Comparison of ENCODE assay signal across 8 cellular contexts in genomic region chr6:155314773-155315515, GRCh38. TPM values are rescaled to one million over a fixed set of nuclear protein-coding genes. Genes with fewer than 3 reads are reported as not detected.
DNase-seq lines count a peak whose midpoint lies in the region; ATAC-seq and TF ChIP-seq lines count a peak whose summit lies in the region.

No MANE protein-coding gene starts in this region.

- TF ChIP-seq CTCF in CD4-positive, alpha-beta T cell (IDR thresholded peaks at IDR 0.05): no peak
- no peak for TF ChIP-seq CTCF in epithelial cell of proximal tubule (conservative IDR thresholded peaks at IDR 0.05; ENCODE audit: low read depth, low read length)

- CTCF ChIA-PET in CD4-positive, alpha-beta T cell (lab: Charles Lee): interaction anchor here (0.6 to 3.0 kb wide), 5 partner anchors 13 to 1405 kb away, joined by 3 to 9 read pairs (median 4); no protein-coding TSS in a partner anchor
- CTCF ChIA-PET in naive thymus-derived CD4-positive, alpha-beta T cell (lab: Charles Lee): interaction anchor here (0.6 to 2.0 kb wide), 3 partner anchors 13 to 1217 kb away, joined by 3 to 12 read pairs (median 4); no protein-coding TSS in a partner anchor

- H3K4me3 ChIP-seq in epithelial cell of proximal tubule (ENCODE audit: low read depth, low read length) (peak overlapping the region; percentile 83), thymus (ENCODE audit: low read length) (peak overlapping the region; percentile 86)
- H3K4me3 ChIP-seq in naive thymus-derived CD4-positive, alpha-beta T cell (ENCODE audit: low read length): peak overlapping the region; percentile 86

- POLR2A ChIA-PET in CD4-positive, alpha-beta T cell (lab: Charles Lee): interaction anchor here (0.7 to 3.5 kb wide), 13 partner anchors 10 to 1462 kb away, joined by 3 to 18 read pairs (median 4); partner anchors contain the start of gene ARID1B
- POLR2A ChIA-PET in naive thymus-derived CD4-positive, alpha-beta T cell (lab: Charles Lee): interaction anchor here (0.6 to 1.9 kb wide), 13 partner anchors 10 to 1515 kb away, joined by 3 to 11 read pairs (median 3); no protein-coding TSS in a partner anchor

- peaks cover 0 to 10% (median 0%) of the 10 kb centered on the region in 3 experiments for H3K36me3 ChIP-seq in naive thymus-derived CD4-positive, alpha-beta T cell (ENCODE audit: control insufficient read depth in 2 of 3, insufficient read depth in 3 of 3, low read length in 3 of 3)
- H3K36me3 ChIP-seq in thymus (ENCODE audit: control insufficient read depth, insufficient read depth): no peaks in the 10 kb centered on the region

- H3K36me3 Mint-ChIP-seq in CD4-positive, alpha-beta T cell (ENCODE audit: low read depth): peaks cover 18% of the 10 kb centered on the region
- H3K36me3 Mint-ChIP-seq in naive thymus-derived CD4-positive, alpha-beta T cell: peaks cover 0 to 10% (median 0%) of the 10 kb centered on the region in 5 donors

- H3K4me1 Mint-ChIP-seq in CD4-positive, alpha-beta T cell (ENCODE audit: low read depth): peaks cover 45% of the 10 kb centered on the region
- H3K4me1 Mint-ChIP-seq in naive thymus-derived CD4-positive, alpha-beta T cell: peaks cover 12 to 44% (median 40%) of the 10 kb centered on the region in 7 donors

- peak; percentile 13 for ATAC-seq in CD4-positive, alpha-beta T cell (ENCODE audit: poor library complexity)
- ATAC-seq in GM19324 (IDR thresholded peaks at IDR 0.05; ENCODE audit: low FRiP score, unreplicated experiment): peak; percentile 46
- peak; percentile 64 for ATAC-seq in HG03354 (IDR thresholded peaks at IDR 0.05; ENCODE audit: poor library complexity, severe bottlenecking, unreplicated experiment)
- ATAC-seq in naive thymus-derived CD4-positive, alpha-beta T cell: peak; percentile 48

- 8% methylated on average over 20 of the region's 20 CpGs for WGBS in thymus

- no peaks in the 10 kb centered on the region for H3K27me3 ChIP-seq in CD4-positive, alpha-beta T cell (ENCODE audit: control insufficient read depth, insufficient read depth, low read length)
- H3K27me3 ChIP-seq in naive thymus-derived CD4-positive, alpha-beta T cell (ENCODE audit: control insufficient read depth in 2 of 2, insufficient read depth in 2 of 2, low read length in 2 of 2): no peaks in the 10 kb centered on the region
- H3K27me3 ChIP-seq in thymus (ENCODE audit: control insufficient read depth, insufficient read depth): no peaks in the 10 kb centered on the region

- H3K27ac Mint-ChIP-seq in CD4-positive, alpha-beta T cell: peak overlapping the region; percentile 91
- peak overlapping the region; percentile 84 to 97 (median 93) for H3K27ac Mint-ChIP-seq in naive thymus-derived CD4-positive, alpha-beta T cell

- no peaks in the 10 kb centered on the region for H3K27me3 Mint-ChIP-seq in CD4-positive, alpha-beta T cell
- H3K27me3 Mint-ChIP-seq in naive thymus-derived CD4-positive, alpha-beta T cell: peaks cover 0 to 4% (median 0%) of the 10 kb centered on the region in 5 donors

- peaks cover 3 to 5% of the 10 kb centered on the region in 2 donors for H3K4me1 ChIP-seq in naive thymus-derived CD4-positive, alpha-beta T cell (ENCODE audit: control insufficient read depth in 2 of 2, insufficient read depth in 2 of 2, low read length in 2 of 2)
- H3K4me1 ChIP-seq in thymus (ENCODE audit: control insufficient read depth, insufficient read depth, low read length): no peaks in the 10 kb centered on the region

- intact Hi-C loops in CD4-positive, alpha-beta T cell (cut with DNase I, micrococcal nuclease): loop anchor here (2.0 to 10.0 kb wide), 8 partner anchors 138 to 1707 kb away; partner anchors contain the start of gene ARID1B (in 2 of the 2)
- intact Hi-C loops in naive thymus-derived CD4-positive, alpha-beta T cell (cut with micrococcal nuclease): loop anchor here (1.0 to 10.0 kb wide), 18 partner anchors 23 to 1960 kb away; partner anchors contain the start of genes ARID1B (in 2 of the 2) and SCAF8 (in 2 of the 2)

- peak overlapping the region; percentile 92 for H3K27ac ChIP-seq in CD4-positive, alpha-beta T cell (ENCODE audit: low read depth, low read length)
- peak overlapping the region; percentile 90 for H3K27ac ChIP-seq in naive thymus-derived CD4-positive, alpha-beta T cell (ENCODE audit: low read depth, low read length)
- H3K27ac ChIP-seq in thymus (ENCODE audit: low read depth): peak overlapping the region; percentile 93

- H3K9me3 ChIP-seq in CD4-positive, alpha-beta T cell (ENCODE audit: control insufficient read depth, low read length): no peaks in the 10 kb centered on the region
- H3K9me3 ChIP-seq in naive thymus-derived CD4-positive, alpha-beta T cell (ENCODE audit: control insufficient read depth in 2 of 3, low read length in 3 of 3): no peaks in the 10 kb centered on the region
- H3K9me3 ChIP-seq in thymus (ENCODE audit: control insufficient read depth): no peaks in the 10 kb centered on the region

- peak overlapping the region; percentile 97 for H3K4me3 Mint-ChIP-seq in CD4-positive, alpha-beta T cell
- H3K4me3 Mint-ChIP-seq in naive thymus-derived CD4-positive, alpha-beta T cell: peak overlapping the region; percentile 80 to 98 (median 96)

- H3K9me3 Mint-ChIP-seq in CD4-positive, alpha-beta T cell: no peaks in the 10 kb centered on the region
- peaks cover 0 to under 1% (median 0%) of the 10 kb centered on the region in 11 donors for H3K9me3 Mint-ChIP-seq in naive thymus-derived CD4-positive, alpha-beta T cell

- DNase-seq in CD4-positive, alpha-beta T cell: peak in 4 of 10 experiments; percentile 12 to 28 (median 14)
- DNase-seq in NCI-H524 (lab: John Stamatoyannopoulos, UW): peak; percentile 94 to 96
- DNase-seq in activated CD4-positive, alpha-beta T cell treated with anti-CD3 and anti-CD28 coated beads for 48 hours: peak; percentile 71
- DNase-seq in epithelial cell of proximal tubule (ENCODE audit: low read depth): peak; percentile 67
- peak in 1 of 9 donors; percentile 14 for DNase-seq in naive thymus-derived CD4-positive, alpha-beta T cell

RNA-seq across cellular contexts. Expression of gene TFB1M, which starts 0.7 kb away (rescaled TPM):
- total RNA-seq in CD4-positive, alpha-beta T cell: 1 to 10 TPM; 7.2 to 9.2 TPM
- 19.3 and 27.5 TPM in 2 replicates for total RNA-seq in epithelial cell of proximal tubule
- 10 to 100 TPM; 20.5 to 45.4 (median 29.7) TPM for total RNA-seq in naive thymus-derived CD4-positive, alpha-beta T cell
- 10 to 100 TPM; 15.8 to 27.1 TPM for polyA plus RNA-seq in naive thymus-derived CD4-positive, alpha-beta T cell
- polyA plus RNA-seq in thymus: 16.4 TPM

RNA-seq across cellular contexts. Expression of gene CLDN20, which starts 51.1 kb away (rescaled TPM):
- total RNA-seq in CD4-positive, alpha-beta T cell: not detected
- not detected in 2 replicates for total RNA-seq in epithelial cell of proximal tubule
- total RNA-seq in naive thymus-derived CD4-positive, alpha-beta T cell: not detected
- polyA plus RNA-seq in naive thymus-derived CD4-positive, alpha-beta T cell: not detected
- not detected for polyA plus RNA-seq in thymus

Comparison
In these comparisons a context has a peak if more than half of its experiments do, and no peak if none do; other contexts are left out.
1. ATAC-seq: peak in every context shown above with its lines; median percentile 64 in HG03354; 48 in naive thymus-derived CD4-positive, alpha-beta T cell; 46 in GM19324; 13 in CD4-positive, alpha-beta T cell.